ENCODE assay signal across 8 cellular contexts in genomic region chrX:47193475-47194241, GRCh38. TPM values are rescaled to one million over a fixed set of nuclear protein-coding genes. Genes with fewer than 3 reads are reported as not detected.
A peak's percentile ranks its signal among the peaks of the same experiment; 100 is the strongest.
DNase-seq lines count a peak whose midpoint lies in the region; ATAC-seq, FAIRE-seq and TF ChIP-seq lines count a peak whose summit lies in the region.

Gene UBA1, plus strand, starts transcription at chrX:47193829. Its CDS starts 4,974 bp downstream, at chrX:47198803.

- H3K79me2 ChIP-seq in keratinocyte (ENCODE audit: control insufficient read depth, insufficient read depth, low read length), result peaks cover 56% of the 10 kb centered on the region

- H3K4me2 ChIP-seq in keratinocyte (ENCODE audit: control insufficient read depth, extremely low read depth, insufficient read depth, low read depth, low read length), result peak within 1 kb of the TSS; percentile 99

- FAIRE-seq in keratinocyte (lab: Jason Lieb, UNC), result peak; percentile 96

- H3K9ac ChIP-seq in keratinocyte (ENCODE audit: control insufficient read depth, extremely low read depth, insufficient read depth, low read length), result peak within 1 kb of the TSS; percentile 98

- H3K9me1 ChIP-seq in keratinocyte (ENCODE audit: control insufficient read depth, extremely low read depth, insufficient read depth, low read length), result no peaks in the 10 kb centered on the region

- H3K4me3 ChIP-seq in AG10803 (ENCODE audit: low read length) (peak within 1 kb of the TSS; percentile 74), keratinocyte (ENCODE audit: control insufficient read depth in 2 of 3, extremely low read depth in 1 of 3, insufficient read depth in 2 of 3, low read depth in 1 of 3, low read length in 3 of 3) (peak within 1 kb of the TSS; percentile 93 to 99 (median 97))

- TF ChIP-seq CTCF in AG10803 (conservative IDR thresholded peaks at IDR 0.05; ENCODE audit: low read length), result peak; percentile 64
- TF ChIP-seq CTCF in keratinocyte (optimal IDR thresholded peaks at IDR 0.05 in 1 of 3, IDR thresholded peaks at IDR 0.05 in 1 of 3, conservative IDR thresholded peaks at IDR 0.05 in 1 of 3; ENCODE audit: extremely low read depth in 1 of 3, insufficient read depth in 2 of 3, low read length in 3 of 3), result peak in 2 of 3 experiments; percentile 75 to 87

- peak within 1 kb of the TSS; percentile 81 for H2AFZ ChIP-seq in keratinocyte (ENCODE audit: control insufficient read depth, low read length)

- H3K27me3 ChIP-seq in keratinocyte (ENCODE audit: control insufficient read depth, extremely low read depth, insufficient read depth, low read length), result no peaks in the 10 kb centered on the region

- peak within 1 kb of the TSS; percentile 94 for H3K27ac ChIP-seq in keratinocyte (ENCODE audit: control insufficient read depth, insufficient read depth, low read length)

- no peaks in the 10 kb centered on the region for H3K9me3 ChIP-seq in keratinocyte (ENCODE audit: control insufficient read depth, low read depth, low read length)

- ATAC-seq in GM19025 (IDR thresholded peaks at IDR 0.05; ENCODE audit: low read depth, unreplicated experiment), result peak; percentile 49
- ATAC-seq in HG03378 (IDR thresholded peaks at IDR 0.05; ENCODE audit: unreplicated experiment), result peak; percentile 79
- ATAC-seq in activated CD4-positive, CD25-positive, alpha-beta regulatory T cell treated with anti-CD3 and anti-CD28 coated beads, Interleukin-2, amount 50 U/mL, for 24 hours, result peak; percentile 69 to 71

- dilution Hi-C loops in keratinocyte (cut with MboI; ENCODE audit: extremely low pct_ligation_motif_present, low sequenced_read_pairs), result no loop called here

- H3K4me1 ChIP-seq in keratinocyte (ENCODE audit: control insufficient read depth, extremely low read depth, insufficient read depth, low read length), result peaks cover 38% of the 10 kb centered on the region

- peaks cover 17% of the 10 kb centered on the region for H4K20me1 ChIP-seq in keratinocyte (ENCODE audit: control insufficient read depth, extremely low read depth, insufficient read depth, low read length)

- peak; percentile 91 for DNase-seq in AG10803 (ENCODE audit: low read depth)
- DNase-seq in NCI-H446 treated with DMSO at 0.1 percent for 48 hours (lab: John Stamatoyannopoulos, UW), result peak; percentile 86
- peak; percentile 95 for DNase-seq in cerebellar cortex (ENCODE audit: low spot score)
- peak; percentile 88 for DNase-seq in keratinocyte (ENCODE audit: low read depth, low spot score)
- peak; percentile 74 to 79 for DNase-seq in stimulated activated CD4-positive, alpha-beta T cell treated with anti-CD3 and anti-CD28 coated beads, Interleukin-15, amount 100 ng/mL, for 1 hour (ENCODE audit: low read depth in 1 of 2, low spot score in 1 of 2)

- H3K36me3 ChIP-seq in keratinocyte (ENCODE audit: control insufficient read depth in 2 of 2, extremely low read depth in 1 of 2, insufficient read depth in 2 of 2, low read length in 2 of 2), result peaks cover 12 to 27% of the 10 kb centered on the region in 2 experiments

RNA-seq across cellular contexts. Expression of gene UBA1, which starts in this region (rescaled TPM):
- polyA plus RNA-seq in keratinocyte, result 236 to 317 TPM (median 309 TPM) in 3 replicates
- 56.8 TPM for polyA plus RNA-seq in keratinocyte (2011; ENCODE audit: low read depth)
- 220 and 262 TPM in 2 replicates for polyA plus RNA-seq in keratinocyte (2011; cell fraction: cytosol; rRNA removed)
- polyA plus RNA-seq in keratinocyte (2011; cell fraction: nucleus; rRNA removed), result 485 and 608 TPM in 2 replicates
- 213 and 310 TPM in 2 replicates for polyA plus RNA-seq in keratinocyte (2012; ENCODE audit: low replicate concordance)
- 450 to 793 TPM (median 620 TPM) in 3 replicates for polyA minus RNA-seq in keratinocyte
- 317 TPM for polyA minus RNA-seq in keratinocyte (2011; cell fraction: cytosol; rRNA and poly(A)+ RNA removed)
- polyA minus RNA-seq in keratinocyte (2011; cell fraction: nucleus; rRNA and poly(A)+ RNA removed), result 310 and 377 TPM in 2 replicates

Comparison
In these comparisons a context has a peak if more than half of its experiments do, and no peak if none do; other contexts are left out.
1. Peak in every context shown above with its lines: DNase-seq, ATAC-seq, H3K4me3 ChIP-seq and H3K27ac ChIP-seq.